8 cellular contexts compared by ENCODE assay signal in genomic region chr1:25998075-25998761, GRCh38. TPM values are rescaled to one million over a fixed set of nuclear protein-coding genes. Genes with fewer than 3 reads are reported as not detected.
DNase-seq lines count a peak whose midpoint lies in the region; ATAC-seq, FAIRE-seq and TF ChIP-seq lines count a peak whose summit lies in the region.

No MANE protein-coding gene starts in this region.

- H3K36me3 ChIP-seq in keratinocyte (ENCODE audit: control insufficient read depth in 2 of 2, extremely low read depth in 1 of 2, insufficient read depth in 2 of 2, low read length in 2 of 2) = no peaks in the 10 kb centered on the region

- peak overlapping the region; percentile 88 for H3K4me2 ChIP-seq in keratinocyte (ENCODE audit: control insufficient read depth, extremely low read depth, insufficient read depth, low read depth, low read length)

- DNase-seq in AG09309 (ENCODE audit: low read depth) (peak; percentile 97), NCI-H345 (lab: John Stamatoyannopoulos, UW) (peak; percentile 99), cerebellar nuclear complex (lab: John Stamatoyannopoulos, UW) (peak; percentile 80 to 94), keratinocyte (ENCODE audit: low read depth, low spot score) (peak; percentile 93)
- DNase-seq in activated CD4-positive, CD25-positive, alpha-beta regulatory T cell treated with anti-CD3 and anti-CD28 coated beads, Interleukin-2, amount 50 U/mL, for 16 hours (ENCODE audit: low read depth, low spot score) = peak; percentile 96
- peak; percentile 89 to 93 for DNase-seq in stimulated activated CD4-positive, alpha-beta T cell treated with anti-CD3 and anti-CD28 coated beads, Interleukin-15, amount 100 ng/mL, for 1 hour (ENCODE audit: low read depth in 1 of 2, low spot score in 1 of 2)

- peak overlapping the region; percentile 98 for H2AFZ ChIP-seq in keratinocyte (ENCODE audit: control insufficient read depth, low read length)

- peak; percentile 99 for TF ChIP-seq CTCF in AG09309 (IDR thresholded peaks at IDR 0.05; ENCODE audit: control insufficient read depth, insufficient read depth, low read depth, low read length, missing control alignments)
- TF ChIP-seq CTCF in keratinocyte (optimal IDR thresholded peaks at IDR 0.05 in 1 of 3, IDR thresholded peaks at IDR 0.05 in 1 of 3, conservative IDR thresholded peaks at IDR 0.05 in 1 of 3; ENCODE audit: extremely low read depth in 1 of 3, insufficient read depth in 2 of 3, low read length in 3 of 3) = peak; percentile 97 to 100 (median 99)

- ATAC-seq in HG03280 (IDR thresholded peaks at IDR 0.05; ENCODE audit: unreplicated experiment) = peak; percentile 97

- H3K27ac ChIP-seq in keratinocyte (ENCODE audit: control insufficient read depth, insufficient read depth, low read length) = peak overlapping the region; percentile 75

- peaks cover 15% of the 10 kb centered on the region for H3K4me1 ChIP-seq in keratinocyte (ENCODE audit: control insufficient read depth, extremely low read depth, insufficient read depth, low read length)

- peak overlapping the region; percentile 81 for H3K9ac ChIP-seq in keratinocyte (ENCODE audit: control insufficient read depth, extremely low read depth, insufficient read depth, low read length)

- H3K4me3 ChIP-seq in AG09309 (ENCODE audit: control insufficient read depth, low read depth, low read length) (peak overlapping the region; percentile 60), keratinocyte (ENCODE audit: control insufficient read depth in 2 of 3, extremely low read depth in 1 of 3, insufficient read depth in 2 of 3, low read depth in 1 of 3, low read length in 3 of 3) (peak overlapping the region; percentile 65 to 92 (median 90))

- dilution Hi-C loops in keratinocyte (cut with MboI; ENCODE audit: extremely low pct_ligation_motif_present, low sequenced_read_pairs) = loop anchor here (25.0 kb wide), 1 partner anchor 111 kb away; the partner anchor contains the start of gene PAQR7

- TF ChIP-seq POLR2A in GM18951 (IDR thresholded peaks at IDR 0.05; ENCODE audit: extremely low read depth, insufficient read depth, insufficient read length) = peak; percentile 6

- no peaks in the 10 kb centered on the region for H4K20me1 ChIP-seq in keratinocyte (ENCODE audit: control insufficient read depth, extremely low read depth, insufficient read depth, low read length)

- no peaks in the 10 kb centered on the region for H3K9me3 ChIP-seq in keratinocyte (ENCODE audit: control insufficient read depth, low read depth, low read length)

- H3K9me1 ChIP-seq in keratinocyte (ENCODE audit: control insufficient read depth, extremely low read depth, insufficient read depth, low read length) = peaks cover 2% of the 10 kb centered on the region

- peaks cover 7% of the 10 kb centered on the region for H3K79me2 ChIP-seq in keratinocyte (ENCODE audit: control insufficient read depth, insufficient read depth, low read length)

- FAIRE-seq in keratinocyte (lab: Jason Lieb, UNC) = peak; percentile 88

- in situ Hi-C loops in GM18951 (cut with MboI; ENCODE audit: low sequenced_read_pairs, unreplicated experiment) = loop anchor here (5.0 kb wide), 1 partner anchor 101 kb away; no protein-coding TSS in a partner anchor

- no peaks in the 10 kb centered on the region for H3K27me3 ChIP-seq in keratinocyte (ENCODE audit: control insufficient read depth, extremely low read depth, insufficient read depth, low read length)

RNA-seq across cellular contexts. Expression of gene PAFAH2, which starts 0.4 kb away (rescaled TPM):
- 15.5 to 17.8 TPM (median 15.9 TPM) in 3 replicates for polyA plus RNA-seq in keratinocyte
- 9.2 TPM for polyA plus RNA-seq in keratinocyte (2011; ENCODE audit: low read depth)
- 14.7 and 15.6 TPM in 2 replicates for polyA plus RNA-seq in keratinocyte (2011; cell fraction: cytosol; rRNA removed)
- polyA plus RNA-seq in keratinocyte (2011; cell fraction: nucleus; rRNA removed) = 16.8 and 19.1 TPM in 2 replicates
- 9.9 and 11.4 TPM in 2 replicates for polyA plus RNA-seq in keratinocyte (2012; ENCODE audit: low replicate concordance)
- polyA minus RNA-seq in keratinocyte = 11.8 to 18.7 TPM (median 16.7 TPM) in 3 replicates
- polyA minus RNA-seq in keratinocyte (2011; cell fraction: cytosol; rRNA and poly(A)+ RNA removed) = 10.7 TPM
- polyA minus RNA-seq in keratinocyte (2011; cell fraction: nucleus; rRNA and poly(A)+ RNA removed) = 11.8 and 17.6 TPM in 2 replicates

RNA-seq across cellular contexts. Expression of gene EXTL1, which starts 23.4 kb away (rescaled TPM):
- 0.11 to 0.13 TPM in 2 of 3 replicates, not detected in the other for polyA plus RNA-seq in keratinocyte
- not detected for polyA plus RNA-seq in keratinocyte (2011; ENCODE audit: low read depth)
- polyA plus RNA-seq in keratinocyte (2011; cell fraction: cytosol; rRNA removed) = 0.02 and 0.03 TPM in 2 replicates
- polyA plus RNA-seq in keratinocyte (2011; cell fraction: nucleus; rRNA removed) = 0.03 and 0.09 TPM in 2 replicates
- 0.14 TPM in 1 of 2 replicates, not detected in the other for polyA plus RNA-seq in keratinocyte (2012; ENCODE audit: low replicate concordance)
- 0.10 to 0.52 TPM (median 0.42 TPM) in 3 replicates for polyA minus RNA-seq in keratinocyte
- polyA minus RNA-seq in keratinocyte (2011; cell fraction: cytosol; rRNA and poly(A)+ RNA removed) = not detected
- polyA minus RNA-seq in keratinocyte (2011; cell fraction: nucleus; rRNA and poly(A)+ RNA removed) = 0.21 TPM in 1 of 2 replicates, not detected in the other

RNA-seq across cellular contexts. Expression of gene SLC30A2, which starts 47.7 kb away (rescaled TPM):
- not detected in 3 replicates for polyA plus RNA-seq in keratinocyte
- 0.09 TPM for polyA plus RNA-seq in keratinocyte (2011; ENCODE audit: low read depth)
- polyA plus RNA-seq in keratinocyte (2011; cell fraction: cytosol; rRNA removed) = not detected in 2 replicates
- polyA plus RNA-seq in keratinocyte (2011; cell fraction: nucleus; rRNA removed) = not detected in 2 replicates
- polyA plus RNA-seq in keratinocyte (2012; ENCODE audit: low replicate concordance) = 0.39 TPM in 1 of 2 replicates, not detected in the other
- polyA minus RNA-seq in keratinocyte = not detected in 3 replicates
- polyA minus RNA-seq in keratinocyte (2011; cell fraction: cytosol; rRNA and poly(A)+ RNA removed) = not detected
- polyA minus RNA-seq in keratinocyte (2011; cell fraction: nucleus; rRNA and poly(A)+ RNA removed) = not detected in 2 replicates

Comparison
In these comparisons a context has a peak if more than half of its experiments do, and no peak if none do; other contexts are left out.
1. Peak in every context shown above with its lines: DNase-seq, ATAC-seq, H3K4me3 ChIP-seq and H3K27ac ChIP-seq.